ENCODE assay signal across 7 cellular contexts in the genomic region with DNA sequence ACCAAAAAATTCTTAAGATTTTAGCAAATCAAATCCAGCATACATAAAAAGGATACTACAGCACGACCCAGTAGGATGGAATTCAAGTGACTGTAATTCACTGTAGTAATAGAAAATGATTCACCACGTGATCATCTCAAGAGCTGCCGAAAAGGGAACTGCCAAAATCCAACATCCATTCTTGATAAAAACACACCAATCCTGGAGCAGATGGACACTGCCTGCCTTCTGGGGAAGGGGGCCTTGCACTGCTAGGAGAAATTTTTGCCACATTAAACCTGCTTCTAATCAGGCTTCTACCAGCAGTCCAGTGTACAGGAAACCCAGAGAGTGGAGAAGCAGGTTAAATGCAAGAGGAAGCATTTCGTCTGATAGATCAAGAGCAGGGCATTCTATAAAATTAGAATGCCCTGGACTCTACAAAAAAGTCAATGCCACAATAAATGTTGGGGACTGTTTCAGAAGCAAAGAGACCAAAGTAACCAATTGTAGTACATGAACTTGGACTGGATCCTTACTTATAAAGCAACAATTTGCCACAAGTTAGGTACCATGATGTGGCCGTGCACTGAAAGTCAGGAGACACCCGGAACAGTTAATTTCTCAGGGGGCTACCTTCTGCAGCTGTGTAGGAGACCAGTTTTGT. TPM values are rescaled to one million over a fixed set of nuclear protein-coding genes. Genes with fewer than 3 reads are reported as not detected.
A peak's percentile ranks its signal among the peaks of the same experiment; 100 is the strongest.
DNase-seq lines count a peak whose midpoint lies in the region; ATAC-seq, FAIRE-seq and TF ChIP-seq lines count a peak whose summit lies in the region.
"Not testable (repeated sequence)": the region's sequence is repeated elsewhere in the genome, so short reads cannot be mapped to it uniquely, and the experiment has no call there.

No MANE protein-coding gene starts in this region.

- CTCF ChIA-PET in Caco-2 (lab: Charles Lee): not testable (repeated sequence)

- H3K36me3 ChIP-seq in Caco-2 (ENCODE audit: control insufficient read depth, insufficient read depth, low read length); Loucy (ENCODE audit: insufficient read depth, low read length); osteoblast (ENCODE audit: insufficient read depth, low read length): not testable (repeated sequence)

- H3K4me2 ChIP-seq in Loucy (ENCODE audit: low read depth, low read length, poor library complexity, severe bottlenecking) (peak overlapping the region; percentile 79), osteoblast (ENCODE audit: insufficient read depth, low read length) (peak overlapping the region; percentile 63)

- H3K27me3 ChIP-seq in Caco-2 (replicated peaks; ENCODE audit: control insufficient read depth, insufficient read depth, low read length); Loucy (ENCODE audit: insufficient read depth, low read length, poor library complexity, severe bottlenecking); osteoblast (ENCODE audit: insufficient read depth, low read length): not testable (repeated sequence)

- H3F3A ChIP-seq in Loucy (ENCODE audit: low read depth): not testable (repeated sequence)

- TF ChIP-seq CTCF in Caco-2 (IDR thresholded peaks at IDR 0.05; ENCODE audit: insufficient read depth in 1 of 2, low read depth in 1 of 2, low read length in 1 of 2, severe bottlenecking in 1 of 2, unreplicated experiment in 1 of 2); Loucy (conservative IDR thresholded peaks at IDR 0.05; ENCODE audit: low read length); osteoblast (IDR thresholded peaks at IDR 0.05; ENCODE audit: extremely low read depth, low read depth, low read length): not testable (repeated sequence)

- not testable (repeated sequence) for H3K9me2 ChIP-seq in Loucy (replicated peaks; ENCODE audit: low read depth, low read length)

- not testable (repeated sequence) for H3K4me1 ChIP-seq in Caco-2
- H3K4me1 ChIP-seq in Loucy (ENCODE audit: insufficient read depth, low read length, poor library complexity, severe bottlenecking): peaks cover 23% of the 10 kb centered on the region
- H3K4me1 ChIP-seq in osteoblast (ENCODE audit: insufficient read depth, low read length): peaks cover 24% of the 10 kb centered on the region

- not testable (repeated sequence) for H3K27me3 Mint-ChIP-seq in Caco-2 (ENCODE audit: insufficient read depth, unreplicated experiment); T-helper 17 cell; activated T-cell treated with anti-CD3 and anti-CD28 coated beads, Interleukin-2, amount 50 U/mL, for 4 hours (ENCODE audit: low read depth); central memory CD8-positive, alpha-beta T cell

- H3K79me2 ChIP-seq in Loucy (ENCODE audit: insufficient read depth, low read length) (peaks cover 32% of the 10 kb centered on the region), osteoblast (ENCODE audit: insufficient read depth, low read length) (peaks cover 39% of the 10 kb centered on the region)

- not testable (repeated sequence) for H3K9me3 ChIP-seq in Caco-2; Loucy (ENCODE audit: insufficient read depth, low read depth, low read length); T-helper 17 cell (ENCODE audit: control insufficient read depth, low read length, poor library complexity, severe bottlenecking); osteoblast (ENCODE audit: low read depth, low read length)

- not testable (repeated sequence) for ATAC-seq in T-helper 17 cell; activated T-cell treated with anti-CD3 and anti-CD28 coated beads, Interleukin-2, amount 50 U/mL, for 4 hours; central memory CD8-positive, alpha-beta T cell (replicated peaks; ENCODE audit: extremely low read depth, poor library complexity, severe bottlenecking)

- not testable (repeated sequence) for H3K27ac ChIP-seq in osteoblast (ENCODE audit: low read depth, low read length)

- BruUV-seq in Caco-2 (replicated peaks; lab: Mats Ljungman, UMichigan): not testable (repeated sequence)

- intact Hi-C loops in Caco-2 (cut with micrococcal nuclease; ENCODE audit: unreplicated experiment): not testable (repeated sequence)

- H3K9ac ChIP-seq in Loucy (ENCODE audit: low read depth, low read length, poor library complexity, severe bottlenecking): peak overlapping the region; percentile 96

- not testable (repeated sequence) for DNase-seq in Caco-2; T-helper 17 cell; activated T-cell treated with anti-CD3 and anti-CD28 coated beads, Interleukin-2, amount 50 U/mL, for 4 hours; central memory CD8-positive, alpha-beta T cell (ENCODE audit: low spot score in 2 of 2)
- peak; percentile 17 for DNase-seq in osteoblast (ENCODE audit: insufficient read length, low spot score, missing footprints)

- not testable (repeated sequence) for H2AFZ ChIP-seq in Loucy (ENCODE audit: low read length); osteoblast (ENCODE audit: low read length)

- H3K4me3 Mint-ChIP-seq in Caco-2 (ENCODE audit: unreplicated experiment) (peak overlapping the region; percentile 89), T-helper 17 cell (peak overlapping the region; percentile 53)
- peak overlapping the region; percentile 92 for H3K4me3 Mint-ChIP-seq in activated T-cell treated with anti-CD3 and anti-CD28 coated beads, Interleukin-2, amount 50 U/mL, for 4 hours
- H3K4me3 Mint-ChIP-seq in central memory CD8-positive, alpha-beta T cell: peak overlapping the region; percentile 92

- not testable (repeated sequence) for H3K4me3 ChIP-seq in Caco-2 (ENCODE audit: low read depth, low read length); osteoblast (ENCODE audit: insufficient read depth, low read length)
- peak overlapping the region; percentile 88 for H3K4me3 ChIP-seq in Loucy (ENCODE audit: low read length, poor library complexity, severe bottlenecking)

- not testable (repeated sequence) for H3K27ac Mint-ChIP-seq in Caco-2 (ENCODE audit: unreplicated experiment); T-helper 17 cell; central memory CD8-positive, alpha-beta T cell (ENCODE audit: low read depth)

- POLR2A ChIA-PET in Caco-2 (lab: Charles Lee): not testable (repeated sequence)

- H3K9me3 Mint-ChIP-seq in Caco-2 (ENCODE audit: unreplicated experiment); activated T-cell treated with anti-CD3 and anti-CD28 coated beads, Interleukin-2, amount 50 U/mL, for 4 hours; central memory CD8-positive, alpha-beta T cell: not testable (repeated sequence)

- not testable (repeated sequence) for H4K20me1 ChIP-seq in Loucy (ENCODE audit: insufficient read depth, low read length, poor library complexity, severe bottlenecking)
- peaks cover 11% of the 10 kb centered on the region for H4K20me1 ChIP-seq in osteoblast (ENCODE audit: insufficient read depth, low read length)

- FAIRE-seq in islet of Langerhans (lab: Jason Lieb, UNC): peak; percentile 21

- not testable (repeated sequence) for H3K4me1 Mint-ChIP-seq in Caco-2 (ENCODE audit: low read depth, unreplicated experiment)
- peaks cover 31% of the 10 kb centered on the region for H3K4me1 Mint-ChIP-seq in T-helper 17 cell
- H3K4me1 Mint-ChIP-seq in activated T-cell treated with anti-CD3 and anti-CD28 coated beads, Interleukin-2, amount 50 U/mL, for 4 hours (ENCODE audit: low read depth): peaks cover 48% of the 10 kb centered on the region
- H3K4me1 Mint-ChIP-seq in central memory CD8-positive, alpha-beta T cell: peaks cover 40% of the 10 kb centered on the region

- not testable (repeated sequence) for H3K36me3 Mint-ChIP-seq in Caco-2 (ENCODE audit: insufficient read depth, unreplicated experiment); T-helper 17 cell (ENCODE audit: low read depth); activated T-cell treated with anti-CD3 and anti-CD28 coated beads, Interleukin-2, amount 50 U/mL, for 4 hours (ENCODE audit: insufficient read depth); central memory CD8-positive, alpha-beta T cell (ENCODE audit: insufficient read depth)

RNA-seq across cellular contexts. Expression of gene DGCR6L, which starts 1.7 kb away (rescaled TPM):
- total RNA-seq in Caco-2 (2022) (30.9 and 37.4 TPM in 2 replicates), T-helper 17 cell (10 to 100 TPM; 29.2 to 31.7 TPM), osteoblast (58.9 and 60.8 TPM in 2 replicates)
- 10 to 100 TPM; 30.3 to 38.1 (median 33.2) TPM for total RNA-seq in activated T-cell treated with anti-CD3 and anti-CD28 coated beads, Interleukin-2, amount 50 U/mL, for 4 hours

RNA-seq across cellular contexts. Expression of gene RTN4R, which starts 50.0 kb away (rescaled TPM):
- total RNA-seq in Caco-2 (2022) (10.7 and 11.1 TPM in 2 replicates), T-helper 17 cell (1 to 10 TPM in 1 of 2 donors, under 1 TPM in 1; 0.68 to 2.1 TPM), osteoblast (under 0.01 and 0.29 TPM in 2 replicates)
- total RNA-seq in activated T-cell treated with anti-CD3 and anti-CD28 coated beads, Interleukin-2, amount 50 U/mL, for 4 hours: 1 to 10 TPM in 2 of 3 donors, under 1 TPM in 1; 0.89 to 1.4 (median 1.0) TPM
